ENCODE assay signal across 8 cellular contexts in genomic region chr5:78509145-78509865, GRCh38.
DNase-seq lines count a peak whose midpoint lies in the region; ATAC-seq and TF ChIP-seq lines count a peak whose summit lies in the region.

No MANE protein-coding gene starts in this region.

- no peaks in the 10 kb centered on the region for H3K9me3 Mint-ChIP-seq in T-helper 2 cell treated with Interferon-gamma antibody and Interleukin-4, amounts not matched to agents 5 μg/mL and 100 μg/mL, for 36 hours

- H3K27ac ChIP-seq in VCaP (peak overlapping the region; percentile 38; the same call in 1 of the 2 replicates), stomach (peak overlapping the region in 4 of 5 donors; percentile 56 to 78 (median 72))

- in situ Hi-C loops in HAP-1 (cut with MboI; ENCODE audit: low sequenced_read_pairs) = no loop called here

- no peak for DNase-seq in T-helper 2 cell treated with Interferon-gamma antibody and Interleukin-4, amounts not matched to agents 5 μg/mL and 100 μg/mL, for 36 hours (ENCODE audit: low spot score)
- DNase-seq in T-helper 2 cell (no peak), stomach (no peak), HAP-1 (ENCODE audit: low spot score in 2 of 2) (no peak), epidermal melanocyte (ENCODE audit: insufficient read length, low spot score) (no peak)

- no peak overlapping the region for H3K27ac Mint-ChIP-seq in T-helper 2 cell treated with Interferon-gamma antibody and Interleukin-4, amounts not matched to agents 5 μg/mL and 100 μg/mL, for 36 hours

- H3K4me3 Mint-ChIP-seq in T-helper 2 cell treated with Interferon-gamma antibody and Interleukin-4, amounts not matched to agents 5 μg/mL and 100 μg/mL, for 36 hours = peak overlapping the region; percentile 84

- no peaks in the 10 kb centered on the region for H3K9me3 ChIP-seq in iPS-15b (ENCODE audit: control insufficient read depth, insufficient read depth, low read length)
- H3K9me3 ChIP-seq in stomach = no peaks in the 10 kb centered on the region
- no peaks in the 10 kb centered on the region; the same call in 1 of the 2 replicates for H3K9me3 ChIP-seq in HAP-1

- H3K4me1 ChIP-seq in iPS-15b (ENCODE audit: control insufficient read depth, insufficient read depth, low read length) (peaks cover 11% of the 10 kb centered on the region), stomach (peaks cover 15 to 76% (median 49%) of the 10 kb centered on the region in 4 donors), HAP-1 (peaks cover 22% of the 10 kb centered on the region)

- peaks cover 11% of the 10 kb centered on the region for H3K4me1 Mint-ChIP-seq in T-helper 2 cell treated with Interferon-gamma antibody and Interleukin-4, amounts not matched to agents 5 μg/mL and 100 μg/mL, for 36 hours (ENCODE audit: low read depth)

- no peak for TF ChIP-seq EP300 in stomach (IDR thresholded peaks at IDR 0.05)

- TF ChIP-seq POLR2A in stomach (IDR thresholded peaks at IDR 0.05) = no peak

- peaks cover 75% of the 10 kb centered on the region for H3K27me3 Mint-ChIP-seq in T-helper 2 cell treated with Interferon-gamma antibody and Interleukin-4, amounts not matched to agents 5 μg/mL and 100 μg/mL, for 36 hours (ENCODE audit: low read depth)

- peaks cover 2% of the 10 kb centered on the region for H3K27me3 ChIP-seq in iPS-15b (ENCODE audit: control insufficient read depth, insufficient read depth, low read length)
- no peaks in the 10 kb centered on the region for H3K27me3 ChIP-seq in stomach
- H3K27me3 ChIP-seq in HAP-1 (ENCODE audit: low read depth) = no peaks in the 10 kb centered on the region

- TF ChIP-seq CTCF in VCaP (conservative IDR thresholded peaks at IDR 0.05) (no peak), stomach (IDR thresholded peaks at IDR 0.05) (no peak)

- intact Hi-C loops in stomach (cut with DNase I; ENCODE audit: low total_unique reads) = no loop called here

- no peak overlapping the region for H3K9ac ChIP-seq in iPS-15b (ENCODE audit: low read depth, low read length)

- no peaks in the 10 kb centered on the region for H3K36me3 Mint-ChIP-seq in T-helper 2 cell treated with Interferon-gamma antibody and Interleukin-4, amounts not matched to agents 5 μg/mL and 100 μg/mL, for 36 hours (ENCODE audit: low read depth)

- WGBS in stomach, 5 donors = 63 to 82% (median 75%) methylated on average over 18 of the region's 18 CpGs

- no peak for ATAC-seq in HG03565 (IDR thresholded peaks at IDR 0.05; ENCODE audit: unreplicated experiment)

- H3K36me3 ChIP-seq in iPS-15b (ENCODE audit: control insufficient read depth, insufficient read depth, low read length) = no peaks in the 10 kb centered on the region
- no peaks in the 10 kb centered on the region for H3K36me3 ChIP-seq in stomach
- H3K36me3 ChIP-seq in HAP-1 (replicated peaks) = no peaks in the 10 kb centered on the region

- peak overlapping the region; percentile 6 for H3K4me3 ChIP-seq in iPS-15b (ENCODE audit: low read depth, low read length)
- peak overlapping the region; percentile 40 to 53 (median 52) for H3K4me3 ChIP-seq in stomach
- H3K4me3 ChIP-seq in HAP-1 = no peak overlapping the region
